In the genomic region with DNA sequence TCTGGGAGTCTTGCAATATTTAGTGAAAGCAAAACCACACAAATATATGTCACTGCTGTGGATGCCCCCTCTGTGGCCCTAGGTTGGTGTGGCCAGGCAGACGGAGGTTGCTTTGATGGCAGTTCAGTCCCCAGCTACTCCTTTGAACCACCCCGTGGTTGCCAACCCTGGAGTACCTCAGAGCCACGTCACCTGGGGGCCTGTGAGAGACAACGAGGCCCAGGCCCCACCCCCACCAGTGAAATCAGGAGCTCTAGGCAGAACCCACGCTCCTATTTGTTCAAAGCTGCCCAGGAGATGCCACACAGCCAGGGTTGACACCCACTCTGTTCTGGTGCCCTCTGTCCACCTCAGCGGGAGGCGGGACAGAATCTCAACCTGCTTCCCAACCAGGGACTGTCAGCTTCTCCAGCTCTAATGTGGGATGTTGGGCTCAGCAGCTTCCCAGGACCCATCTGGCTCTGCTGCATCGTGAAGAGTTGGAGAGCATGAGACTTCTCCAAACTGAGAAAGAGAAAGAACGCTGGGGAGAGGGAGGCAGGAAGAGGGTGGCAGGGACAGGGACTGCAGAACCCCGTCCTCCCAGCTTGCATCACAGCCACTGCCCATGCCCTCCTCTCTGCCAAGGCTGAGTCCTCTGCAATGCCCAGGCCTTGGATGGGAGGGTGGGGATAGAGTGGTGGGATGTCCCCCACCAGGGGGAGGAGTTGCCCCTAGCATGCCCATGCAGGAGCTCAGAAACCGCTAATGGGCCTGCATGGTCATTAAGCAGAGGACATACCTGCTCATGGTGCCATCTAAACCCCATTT, we compare ENCODE assay signal across 21 cellular contexts.
"Had no signal": no experiment of that assay in that cellular context is flagged by ENCODE, and none has a peak within 500 bp of the region (broad histone marks: within the 10 kb centered on the region; RNA-seq: fewer than 3 reads in every experiment).

No MANE protein-coding gene starts in this region.

- H3K4me1 Mint-ChIP-seq: activated CD4-positive, alpha-beta memory T cell treated with anti-CD3 and anti-CD28 coated beads, Interleukin-2, amount 10 ng/mL, durations not matched to agents 7 days and 5 days; activated naive CD8-positive, alpha-beta T cell treated with anti-CD3 and anti-CD28 coated beads, Interleukin-2, amount 50 U/mL, for 24 hours; central memory CD8-positive, alpha-beta T cell had no signal

- H3K36me3 Mint-ChIP-seq: brain had no signal

- H3K27ac ChIP-seq: gastrocnemius medialis, left lung, ovary, right lobe of liver, SK-N-MC, tibial artery had no signal

- H3K36me3 ChIP-seq: gastrocnemius medialis, left lung, ovary, right lobe of liver, tibial artery had no signal

- H3K4me3 ChIP-seq: gastrocnemius medialis, left lung, ovary, right lobe of liver, SK-N-MC, tibial artery had no signal

- H3K27me3 Mint-ChIP-seq: activated CD4-positive, alpha-beta memory T cell treated with anti-CD3 and anti-CD28 coated beads, Interleukin-2, amount 10 ng/mL, durations not matched to agents 7 days and 5 days had no signal

- H3K4me1 ChIP-seq: gastrocnemius medialis, left lung, right lobe of liver, tibial artery had no signal

- H3K27ac Mint-ChIP-seq: activated CD4-positive, alpha-beta memory T cell treated with anti-CD3 and anti-CD28 coated beads, Interleukin-2, amount 10 ng/mL, durations not matched to agents 7 days and 5 days; activated naive CD8-positive, alpha-beta T cell treated with anti-CD3 and anti-CD28 coated beads, Interleukin-2, amount 50 U/mL, for 24 hours; brain; T-helper 2 cell treated with Interferon-gamma antibody and Interleukin-4, amounts not matched to agents 5 μg/mL and 100 μg/mL, for 36 hours had no signal

- H3K27me3 ChIP-seq: gastrocnemius medialis, ovary, right lobe of liver had no signal

- ATAC-seq: activated naive CD8-positive, alpha-beta T cell treated with anti-CD3 and anti-CD28 coated beads, Interleukin-2, amount 50 U/mL, for 24 hours; esophagus mucosa; gastrocnemius medialis; left lung; right lobe of liver had no signal

- H3K9me3 ChIP-seq: gastrocnemius medialis, left lung, ovary, right lobe of liver, tibial artery had no signal

- DNase-seq: activated CD4-positive, alpha-beta memory T cell treated with anti-CD3 and anti-CD28 coated beads, Interleukin-2, amount 10 ng/mL, durations not matched to agents 7 days and 5 days; activated CD4-positive, alpha-beta T cell treated with anti-CD3 and anti-CD28 coated beads for 48 hours; activated naive CD4-positive, alpha-beta T cell treated with Interleukin-2 at 50 U/mL for 16 hours; activated naive CD8-positive, alpha-beta T cell treated with anti-CD3 and anti-CD28 coated beads, Interleukin-2, amount 50 U/mL, for 24 hours; anterior cingulate cortex; cortex of kidney; effector CD4-positive, alpha-beta T cell; gastrocnemius medialis; mammary epithelial cell; ovary; stimulated activated CD8-positive, alpha-beta memory T cell treated with anti-CD3 and anti-CD28 coated beads, Interleukin-4, amount 100 ng/mL, for 48 hours; stimulated activated naive CD4-positive, alpha-beta T cell had no signal

- H3K9me3 Mint-ChIP-seq: activated CD4-positive, alpha-beta memory T cell treated with anti-CD3 and anti-CD28 coated beads, Interleukin-2, amount 10 ng/mL, durations not matched to agents 7 days and 5 days; activated naive CD8-positive, alpha-beta T cell treated with anti-CD3 and anti-CD28 coated beads, Interleukin-2, amount 50 U/mL, for 24 hours; central memory CD8-positive, alpha-beta T cell; neural crest cell; T-helper 2 cell treated with Interferon-gamma antibody and Interleukin-4, amounts not matched to agents 5 μg/mL and 100 μg/mL, for 36 hours had no signal

- H3K4me3 Mint-ChIP-seq: activated CD4-positive, alpha-beta memory T cell treated with anti-CD3 and anti-CD28 coated beads, Interleukin-2, amount 10 ng/mL, durations not matched to agents 7 days and 5 days; activated naive CD8-positive, alpha-beta T cell treated with anti-CD3 and anti-CD28 coated beads, Interleukin-2, amount 50 U/mL, for 24 hours; brain; central memory CD8-positive, alpha-beta T cell; neural crest cell; T-helper 2 cell treated with Interferon-gamma antibody and Interleukin-4, amounts not matched to agents 5 μg/mL and 100 μg/mL, for 36 hours had no signal
